In the genomic region with DNA sequence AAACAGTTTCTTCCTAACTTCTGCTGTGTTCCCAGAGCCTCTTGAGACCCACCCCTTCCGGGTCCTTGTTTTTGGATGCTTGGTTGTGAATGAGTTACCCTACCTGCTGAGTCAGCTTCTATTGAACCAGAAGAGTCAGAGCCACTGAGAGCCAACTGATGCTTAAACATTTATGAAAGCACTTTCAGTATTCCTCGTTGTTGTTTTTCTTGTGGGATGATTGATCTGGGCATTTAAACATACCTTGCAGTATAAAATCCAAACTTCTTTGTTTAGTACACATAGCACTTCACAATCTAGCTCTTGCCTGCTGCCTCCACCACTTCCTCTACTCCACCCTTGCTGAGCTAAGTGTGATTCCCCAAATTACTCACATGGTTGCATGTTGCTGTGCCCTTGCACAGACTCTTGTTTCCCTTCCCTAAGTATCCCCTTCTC, we compare ENCODE assay signal across 8 cellular contexts. TPM values are rescaled to one million over a fixed set of nuclear protein-coding genes. Genes with fewer than 3 reads are reported as not detected.
DNase-seq lines count a peak whose midpoint lies in the region; ATAC-seq and TF ChIP-seq lines count a peak whose summit lies in the region.

No MANE protein-coding gene starts in this region.

- no peaks in the 10 kb centered on the region for H3K36me3 Mint-ChIP-seq in effector memory CD8-positive, alpha-beta T cell (ENCODE audit: insufficient read depth)
- no peaks in the 10 kb centered on the region for H3K36me3 Mint-ChIP-seq in CD14-positive monocyte

- peaks cover 26 to 30% of the 10 kb centered on the region in 2 donors for H3K4me1 Mint-ChIP-seq in effector memory CD8-positive, alpha-beta T cell (ENCODE audit: low read depth in 2 of 2)
- peaks cover 11% of the 10 kb centered on the region for H3K4me1 Mint-ChIP-seq in CD14-positive monocyte

- H3K27me3 ChIP-seq in stomach, result no peaks in the 10 kb centered on the region

- peaks cover 0 to 19% (median 8%) of the 10 kb centered on the region in 4 donors for H3K36me3 ChIP-seq in stomach

- H3K27ac Mint-ChIP-seq in effector memory CD8-positive, alpha-beta T cell, result peak overlapping the region; percentile 66 to 84
- H3K27ac Mint-ChIP-seq in CD14-positive monocyte, result peak overlapping the region in 3 of 7 donors; percentile 10 to 42 (median 17)

- intact Hi-C loops in stomach (cut with DNase I; ENCODE audit: low total_unique reads) (no loop called here), CD14-positive monocyte (cut with micrococcal nuclease) (loop anchor here in 1 of 2 donors (10.0 kb wide), 1 partner anchor 131 kb away; the partner anchor contains the start of gene ME3)

- peak overlapping the region in 4 of 5 donors; percentile 6 to 84 (median 31) for H3K27ac ChIP-seq in stomach

- TF ChIP-seq EP300 in stomach (IDR thresholded peaks at IDR 0.05), result no peak

- no peaks in the 10 kb centered on the region for H3K9me3 ChIP-seq in stomach

- no peaks in the 10 kb centered on the region for H3K9me3 Mint-ChIP-seq in effector memory CD8-positive, alpha-beta T cell
- peaks cover 0 to 2% (median 0%) of the 10 kb centered on the region in 7 donors for H3K9me3 Mint-ChIP-seq in CD14-positive monocyte

- 43 to 72% (median 53%) methylated on average over 2 of the region's 2 CpGs for WGBS in stomach, 5 donors

- TF ChIP-seq CTCF in stomach (IDR thresholded peaks at IDR 0.05) (no peak), CD14-positive monocyte (IDR thresholded peaks at IDR 0.05) (no peak)

- no peak overlapping the region for H3K4me3 ChIP-seq in stomach

- peak overlapping the region; percentile 20 to 43 for H3K4me3 Mint-ChIP-seq in effector memory CD8-positive, alpha-beta T cell
- H3K4me3 Mint-ChIP-seq in CD14-positive monocyte, result no peak overlapping the region

- TF ChIP-seq POLR2A in stomach (IDR thresholded peaks at IDR 0.05), result no peak

- DNase-seq in stimulated activated CD4-positive, alpha-beta T cell treated with anti-CD3 and anti-CD28 coated beads, Interleukin-12 subunit alpha, Interleukin-12 subunit beta, amount 100 ng/mL, for 48 hours (ENCODE audit: low read depth in 2 of 3, low spot score in 1 of 3), result peak; percentile 17 to 39 (median 23)
- no peak for DNase-seq in stimulated activated CD4-positive, alpha-beta T cell treated with anti-CD3 and anti-CD28 coated beads, Interleukin-4, amount 100 ng/mL, for 1 hour
- peak; percentile 6 to 19 (median 11) for DNase-seq in effector memory CD8-positive, alpha-beta T cell
- DNase-seq in stomach (no peak), NCI-H146 treated with DMSO at 0.1 percent for 48 hours (lab: John Stamatoyannopoulos, UW; ENCODE audit: unreplicated experiment) (no peak), NCI-H2029 treated with DMSO at 0.1 percent for 48 hours (lab: John Stamatoyannopoulos, UW) (no peak), CD14-positive monocyte (ENCODE audit: low spot score) (no peak)

- H3K4me1 ChIP-seq in stomach, result peaks cover 9 to 57% (median 33%) of the 10 kb centered on the region in 4 donors

- peak; percentile 70 for ATAC-seq in HG03354 (IDR thresholded peaks at IDR 0.05; ENCODE audit: poor library complexity, severe bottlenecking, unreplicated experiment)
- peak; percentile 95 for ATAC-seq in effector memory CD8-positive, alpha-beta T cell (replicated peaks)

- H3K27me3 Mint-ChIP-seq in effector memory CD8-positive, alpha-beta T cell, result peaks cover 0 to 16% of the 10 kb centered on the region in 2 donors
- peaks cover 14 to 31% (median 29%) of the 10 kb centered on the region in 3 donors for H3K27me3 Mint-ChIP-seq in CD14-positive monocyte (ENCODE audit: low read depth in 3 of 3)

RNA-seq across cellular contexts. Expression of gene PRSS23, which starts 5.5 kb away (rescaled TPM):
- total RNA-seq in stomach, result 10 to 100 TPM in 4 of 5 donors, 1 to 10 TPM in 1; 4.1 to 98.8 (median 72.9) TPM
- polyA plus RNA-seq in stomach, result 10 to 100 TPM; 11.0 to 12.2 (median 11.7) TPM
- polyA plus RNA-seq in CD14-positive monocyte, result under 1 TPM; 0.08 to 0.19 TPM

Comparison
In these comparisons a context has a peak if more than half of its experiments do, and no peak if none do; other contexts are left out.
1. DNase-seq: peak in stimulated activated CD4-positive, alpha-beta T cell treated with anti-CD3 and anti-CD28 coated beads, Interleukin-12 subunit alpha, Interleukin-12 subunit beta, amount 100 ng/mL, for 48 hours (3 of 3) and effector memory CD8-positive, alpha-beta T cell (3 of 3); none in stimulated activated CD4-positive, alpha-beta T cell treated with anti-CD3 and anti-CD28 coated beads, Interleukin-4, amount 100 ng/mL, for 1 hour (single experiment), stomach (single experiment), NCI-H146 treated with DMSO at 0.1 percent for 48 hours (single experiment), NCI-H2029 treated with DMSO at 0.1 percent for 48 hours (single experiment) and CD14-positive monocyte (single experiment).
2. H3K4me3 Mint-ChIP-seq: peak in effector memory CD8-positive, alpha-beta T cell (2 of 2); none in CD14-positive monocyte (0 of 2).
3. RNA of gene PRSS23, which starts 5.5 kb away (polyA plus RNA-seq): 11.0 to 12.2 TPM in stomach; 0.08 to 0.19 TPM in CD14-positive monocyte; every median in the first group is over 10 times any median in the second.